9 cellular contexts compared by ENCODE assay signal in genomic region chr12:16348435-16349131, GRCh38. TPM values are rescaled to one million over a fixed set of nuclear protein-coding genes. Genes with fewer than 3 reads are reported as not detected.
DNase-seq lines count a peak whose midpoint lies in the region; ATAC-seq, FAIRE-seq and TF ChIP-seq lines count a peak whose summit lies in the region.
"Had no signal": no experiment of that assay in that cellular context is flagged by ENCODE, and none has a peak within 500 bp of the region (broad histone marks: within the 10 kb centered on the region; RNA-seq: fewer than 3 reads in every experiment).

No MANE protein-coding gene starts in this region.

- no peaks in the 10 kb centered on the region for H3K9me3 ChIP-seq in esophagus muscularis mucosa
- peaks cover 0 to 3% (median 0%) of the 10 kb centered on the region in 4 donors for H3K9me3 ChIP-seq in pancreas

- peak; percentile 25 for ATAC-seq in GM18517 (IDR thresholded peaks at IDR 0.05; ENCODE audit: unreplicated experiment)
- ATAC-seq in pancreas, result peak; percentile 3 to 28 (median 16)
- no peak for ATAC-seq in HG03175 (IDR thresholded peaks at IDR 0.05; ENCODE audit: unreplicated experiment)

- WGBS in esophagus muscularis mucosa, result 64% methylated on average over 10 of the region's 10 CpGs
- WGBS in pancreas, 2 donors, result 36 to 40% methylated on average over 10 of the region's 10 CpGs

- H3K4me1 ChIP-seq in esophagus muscularis mucosa, result peaks cover 0 to 11% (median 6%) of the 10 kb centered on the region in 4 donors
- peaks cover 0 to 5% (median 0%) of the 10 kb centered on the region in 3 donors for H3K4me1 ChIP-seq in pancreas

- TF ChIP-seq CTCF in LNCaP clone FGC (IDR thresholded peaks at IDR 0.05; ENCODE audit: control insufficient read depth, extremely low read depth, insufficient read depth), result no peak
- TF ChIP-seq CTCF in esophagus muscularis mucosa (IDR thresholded peaks at IDR 0.05), result no peak
- TF ChIP-seq CTCF in pancreas (IDR thresholded peaks at IDR 0.05), result no peak

- intact Hi-C loops in esophagus muscularis mucosa (cut with DNase I) (no loop called here), pancreas (cut with DNase I) (no loop called here)

- no peaks in the 10 kb centered on the region for H3K36me3 ChIP-seq in esophagus muscularis mucosa
- H3K36me3 ChIP-seq in pancreas, result no peaks in the 10 kb centered on the region

- no peak for TF ChIP-seq EP300 in esophagus muscularis mucosa (IDR thresholded peaks at IDR 0.05)

- DNase-seq in LNCaP clone FGC (ENCODE audit: low read depth) (no peak), esophagus muscularis mucosa (ENCODE audit: extremely low spot score) (no peak), pancreas (no peak), mesenteric fat pad (ENCODE audit: low spot score) (no peak), GF-D8 (lab: John Stamatoyannopoulos, UW) (no peak), DMS 273 (lab: John Stamatoyannopoulos, UW; ENCODE audit: unreplicated experiment) (no peak)

- FAIRE-seq in pancreas (lab: Jason Lieb, UNC), result no peak

- no peak for TF ChIP-seq POLR2A in esophagus muscularis mucosa (IDR thresholded peaks at IDR 0.05; ENCODE audit: low read depth)

- peaks cover 0 to 17% (median 0%) of the 10 kb centered on the region in 4 donors for H3K27me3 ChIP-seq in esophagus muscularis mucosa
- no peaks in the 10 kb centered on the region for H3K27me3 ChIP-seq in pancreas

- H3K27ac ChIP-seq in esophagus muscularis mucosa (replicated peaks in 1 of 4), result peak overlapping the region; percentile 62 to 71 (median 68)
- H3K27ac ChIP-seq in pancreas, result peak overlapping the region; percentile 32 to 76 (median 65)

- peak overlapping the region; percentile 69 for H3K4me3 ChIP-seq in LNCaP clone FGC (ENCODE audit: low read depth, low read length)
- H3K4me3 ChIP-seq in esophagus muscularis mucosa, result peak overlapping the region; percentile 47 to 59 (median 48)
- peak overlapping the region in 3 of 4 donors; percentile 24 to 53 (median 40) for H3K4me3 ChIP-seq in pancreas

RNA-seq across cellular contexts. Expression of gene MGST1, which starts 1.1 kb away (rescaled TPM):
- total RNA-seq in esophagus muscularis mucosa (10 to 100 TPM; 39.8 to 65.9 (median 44.6) TPM), pancreas (10 to 100 TPM; 39.8 to 69.4 (median 54.7) TPM), mesenteric fat pad (1,962 TPM)
- polyA plus RNA-seq in pancreas, result 10 to 100 TPM; 26.8 to 37.7 TPM
- polyA plus RNA-seq: IgD-negative memory B cell had no signal

Comparison
In these comparisons a context has a peak if more than half of its experiments do, and no peak if none do; other contexts are left out.
1. RNA of gene MGST1, which starts 1.1 kb away (total RNA-seq): 1,962 TPM in mesenteric fat pad (single experiment); 39.8 to 69.4 TPM in pancreas and 39.8 to 65.9 TPM in esophagus muscularis mucosa; every median in the first group is over 10 times any median in the second.
2. Peak in every context shown above with its lines, with median percentiles within 50 percentile points of each other: H3K4me3 ChIP-seq.